In the genomic region with DNA sequence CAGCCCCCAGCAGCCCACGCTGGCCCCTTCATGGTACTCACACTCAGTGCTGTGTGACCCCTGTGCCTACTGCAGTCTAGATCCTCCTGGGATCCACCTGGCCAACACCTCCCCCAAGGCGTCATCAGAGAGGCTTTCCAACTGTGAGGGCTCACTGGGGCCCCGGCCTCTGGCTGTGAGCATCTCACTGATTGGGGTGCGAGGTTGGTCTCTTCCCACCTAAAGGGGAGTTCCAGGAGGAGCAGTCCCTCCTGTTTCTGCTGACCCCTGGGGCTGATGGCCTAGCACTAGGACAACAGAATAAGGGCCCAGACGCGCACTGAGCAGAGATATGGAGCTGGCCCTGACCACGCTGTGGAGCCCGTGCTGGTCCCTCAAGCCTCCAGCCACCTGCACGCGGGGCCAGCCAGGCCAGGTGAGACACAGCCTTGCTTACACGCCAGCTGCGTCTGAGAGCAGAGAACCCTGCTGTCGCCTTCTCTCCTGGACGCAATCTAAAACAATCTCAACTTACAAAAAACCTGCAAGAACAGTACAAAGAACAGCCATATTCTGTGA, we compare ENCODE assay signal across 1 cellular context.
TF ChIP-seq lines count a peak whose summit lies in the region.

No MANE protein-coding gene starts in this region.

TF ChIP-seq in H1, 55 proteins besides CTCF, POLR2A, EP300 and RAD21:
- TF ChIP-seq POU5F1 (IDR thresholded peaks at IDR 0.05; ENCODE audit: low read depth, low read length) = no peak
- TF ChIP-seq BCL11A (IDR thresholded peaks at IDR 0.05; ENCODE audit: low read depth in 2 of 2, low read length in 2 of 2) = no peak
- TF ChIP-seq TAF7 (optimal IDR thresholded peaks at IDR 0.05; ENCODE audit: borderline replicate concordance, low read depth, low read length) = no peak
- TF ChIP-seq HDAC2 (IDR thresholded peaks at IDR 0.05; ENCODE audit: borderline replicate concordance in 1 of 2, low read depth in 2 of 2, low read length in 2 of 2) = no peak
- TF ChIP-seq RFX5 (IDR thresholded peaks at IDR 0.05; ENCODE audit: borderline replicate concordance, low read depth, low read length) = no peak
